12 cellular contexts compared by ENCODE assay signal in the genomic region with DNA sequence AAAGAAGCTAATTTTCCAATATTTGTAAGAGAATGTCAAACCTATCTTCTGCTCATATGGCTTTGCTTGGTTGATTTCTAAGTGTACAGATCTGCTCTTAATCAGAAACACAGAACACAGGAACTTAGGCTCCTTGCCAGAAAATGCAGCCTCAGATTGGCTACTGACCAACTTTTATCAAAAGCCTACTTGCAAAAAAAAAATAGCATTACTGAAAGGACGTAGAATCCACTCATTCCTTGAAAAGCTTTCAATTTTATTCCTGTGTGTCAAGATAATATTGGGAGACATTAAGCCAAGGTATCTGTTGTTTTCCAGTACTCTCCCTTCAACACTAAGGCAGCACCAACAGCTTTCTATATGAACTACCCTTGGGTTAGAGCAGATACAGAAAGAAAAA.
DNase-seq lines count a peak whose midpoint lies in the region; ATAC-seq and TF ChIP-seq lines count a peak whose summit lies in the region.
"Had no signal": no experiment of that assay in that cellular context is flagged by ENCODE, and none has a peak within 500 bp of the region (broad histone marks: within the 10 kb centered on the region; RNA-seq: fewer than 3 reads in every experiment).

No MANE protein-coding gene starts in this region.

- H3K9ac ChIP-seq in MM.1S (ENCODE audit: low read length), result no peak overlapping the region

- H3K27ac ChIP-seq in adrenal gland (no peak overlapping the region), heart left ventricle (no peak overlapping the region), MM.1S (ENCODE audit: low read length) (no peak overlapping the region)
- H3K27ac ChIP-seq: coronary artery had no signal

- H3K4me1 ChIP-seq in adrenal gland (replicated peaks in 1 of 2) (no peaks in the 10 kb centered on the region), heart left ventricle (peaks cover 0 to 32% (median 13%) of the 10 kb centered on the region in 12 donors), MM.1S (ENCODE audit: low read length) (no peaks in the 10 kb centered on the region)

- H3K9me3 ChIP-seq in adrenal gland (replicated peaks in 1 of 3), result no peaks in the 10 kb centered on the region
- H3K9me3 ChIP-seq in heart left ventricle, result no peaks in the 10 kb centered on the region
- H3K9me3 ChIP-seq in MM.1S (replicated peaks; ENCODE audit: insufficient read depth, low read length), result no peaks in the 10 kb centered on the region

- 4 to 12% (median 9%) methylated on average over 1 of the region's 1 CpG for WGBS in adrenal gland, 4 donors
- 0 to 7% (median 2%) methylated on average over 1 of the region's 1 CpG for WGBS in heart left ventricle, 4 donors

- H3K4me3 ChIP-seq in adrenal gland (no peak overlapping the region), heart left ventricle (no peak overlapping the region), MM.1S (ENCODE audit: low read length) (no peak overlapping the region)
- H3K4me3 ChIP-seq: coronary artery had no signal

- ATAC-seq in heart left ventricle (peak in 2 of 4 donors; percentile 22 to 33), HG03280 (IDR thresholded peaks at IDR 0.05; ENCODE audit: unreplicated experiment) (no peak), GM18511 (IDR thresholded peaks at IDR 0.05; ENCODE audit: unreplicated experiment) (no peak)

- H3K79me2 ChIP-seq in MM.1S (ENCODE audit: low read length), result no peaks in the 10 kb centered on the region

- H3K27ac Mint-ChIP-seq in activated T-helper 2 cell treated with anti-CD3 and anti-CD28 coated beads, Interferon-gamma antibody, Interleukin-2, Interleukin-4, amounts not matched to agents 10 μg/mL and 5 μg/mL and 100 μg/mL, durations not matched to agents 14 hours and 24 hours and 36 hours, result no peak overlapping the region
- H3K27ac Mint-ChIP-seq: B cell had no signal

- TF ChIP-seq POLR2A in adrenal gland (IDR thresholded peaks at IDR 0.05), result no peak
- TF ChIP-seq POLR2A in heart left ventricle (IDR thresholded peaks at IDR 0.05), result no peak

- DNase-seq in A172 (ENCODE audit: low spot score) (peak; percentile 16), HT1080 (ENCODE audit: low read depth) (peak; percentile 49), adrenal gland (peak; percentile 31 to 73 (median 49)), heart left ventricle (peak in 3 of 5 donors; percentile 23 to 38 (median 28)), MM.1S (no peak)
- DNase-seq in activated T-helper 2 cell treated with anti-CD3 and anti-CD28 coated beads, Interferon-gamma antibody, Interleukin-2, Interleukin-4, amounts not matched to agents 10 μg/mL and 5 μg/mL and 100 μg/mL, durations not matched to agents 14 hours and 24 hours and 36 hours (ENCODE audit: low spot score), result no peak
- DNase-seq: NCI-H524 treated with DMSO at 0.1 percent for 48 hours, T-helper 2 cell had no signal

- H3F3A ChIP-seq in MM.1S (ENCODE audit: insufficient read depth, low read length), result no peaks in the 10 kb centered on the region

- no peaks in the 10 kb centered on the region for H4K20me1 ChIP-seq in MM.1S (ENCODE audit: insufficient read depth, low read length)

- no peak for TF ChIP-seq CTCF in adrenal gland (IDR thresholded peaks at IDR 0.05)
- TF ChIP-seq CTCF in heart left ventricle (IDR thresholded peaks at IDR 0.05), result no peak
- TF ChIP-seq CTCF in MM.1S (IDR thresholded peaks at IDR 0.05; ENCODE audit: low read length), result no peak

- H3K9me2 ChIP-seq in MM.1S (replicated peaks; ENCODE audit: insufficient read depth, low read length), result no peaks in the 10 kb centered on the region

- H3K36me3 Mint-ChIP-seq in activated T-helper 2 cell treated with anti-CD3 and anti-CD28 coated beads, Interferon-gamma antibody, Interleukin-2, Interleukin-4, amounts not matched to agents 10 μg/mL and 5 μg/mL and 100 μg/mL, durations not matched to agents 14 hours and 24 hours and 36 hours (ENCODE audit: low read depth), result no peaks in the 10 kb centered on the region

- H2AFZ ChIP-seq in MM.1S (ENCODE audit: low read length), result no peak overlapping the region

- H3K27me3 ChIP-seq in adrenal gland, result no peaks in the 10 kb centered on the region
- no peaks in the 10 kb centered on the region for H3K27me3 ChIP-seq in heart left ventricle
- H3K27me3 ChIP-seq in MM.1S (replicated peaks; ENCODE audit: insufficient read depth, low read length), result no peaks in the 10 kb centered on the region

- no peak overlapping the region for H3K4me2 ChIP-seq in MM.1S (ENCODE audit: low read depth, low read length)

- no peaks in the 10 kb centered on the region for H3K4me1 Mint-ChIP-seq in activated T-helper 2 cell treated with anti-CD3 and anti-CD28 coated beads, Interferon-gamma antibody, Interleukin-2, Interleukin-4, amounts not matched to agents 10 μg/mL and 5 μg/mL and 100 μg/mL, durations not matched to agents 14 hours and 24 hours and 36 hours (ENCODE audit: low read depth)
- H3K4me1 Mint-ChIP-seq: B cell had no signal

- intact Hi-C loops in adrenal gland (cut with DNase I) (no loop called here), heart left ventricle (cut with DNase I) (no loop called here)
- intact Hi-C loops in activated T-helper 2 cell treated with anti-CD3 and anti-CD28 coated beads, Interferon-gamma antibody, Interleukin-2, Interleukin-4, amounts not matched to agents 10 μg/mL and 5 μg/mL and 100 μg/mL, durations not matched to agents 14 hours and 24 hours and 36 hours (cut with micrococcal nuclease), result no loop called here

- H3K27me3 Mint-ChIP-seq in activated T-helper 2 cell treated with anti-CD3 and anti-CD28 coated beads, Interferon-gamma antibody, Interleukin-2, Interleukin-4, amounts not matched to agents 10 μg/mL and 5 μg/mL and 100 μg/mL, durations not matched to agents 14 hours and 24 hours and 36 hours (ENCODE audit: low read depth), result no peaks in the 10 kb centered on the region

- H3K36me3 ChIP-seq in adrenal gland (replicated peaks in 1 of 2) (no peaks in the 10 kb centered on the region), heart left ventricle (no peaks in the 10 kb centered on the region), MM.1S (replicated peaks; ENCODE audit: insufficient read depth, low read length) (no peaks in the 10 kb centered on the region)

- no peak overlapping the region for H3K4me3 Mint-ChIP-seq in activated T-helper 2 cell treated with anti-CD3 and anti-CD28 coated beads, Interferon-gamma antibody, Interleukin-2, Interleukin-4, amounts not matched to agents 10 μg/mL and 5 μg/mL and 100 μg/mL, durations not matched to agents 14 hours and 24 hours and 36 hours (ENCODE audit: low read depth)
- H3K4me3 Mint-ChIP-seq: B cell had no signal

- H3K9me3 Mint-ChIP-seq in activated T-helper 2 cell treated with anti-CD3 and anti-CD28 coated beads, Interferon-gamma antibody, Interleukin-2, Interleukin-4, amounts not matched to agents 10 μg/mL and 5 μg/mL and 100 μg/mL, durations not matched to agents 14 hours and 24 hours and 36 hours, result no peaks in the 10 kb centered on the region

Comparison
In these comparisons a context has a peak if more than half of its experiments do, and no peak if none do; other contexts are left out.
1. DNase-seq: peak in A172 (single experiment), HT1080 (single experiment), adrenal gland (7 of 7) and heart left ventricle (3 of 5); none in activated T-helper 2 cell treated with anti-CD3 and anti-CD28 coated beads, Interferon-gamma antibody, Interleukin-2, Interleukin-4, amounts not matched to agents 10 μg/mL and 5 μg/mL and 100 μg/mL, durations not matched to agents 14 hours and 24 hours and 36 hours (single experiment) and MM.1S (single experiment).